In genomic region chrX:84339507-84340364, GRCh38 we compare ENCODE assay signal across 8 cellular contexts.
DNase-seq lines count a peak whose midpoint lies in the region; ATAC-seq and TF ChIP-seq lines count a peak whose summit lies in the region.

No MANE protein-coding gene starts in this region.

- peak; percentile 0 for DNase-seq in GM12865 (ENCODE audit: low read depth)
- peak; percentile 19 to 42 for DNase-seq in HAP-1 (ENCODE audit: low spot score in 2 of 2)
- DNase-seq in NCI-H1436 treated with DMSO at 0.1 percent for 48 hours (lab: John Stamatoyannopoulos, UW) = peak; percentile 13
- DNase-seq in myocyte (ENCODE audit: low read depth) = peak; percentile 11
- no peak for DNase-seq in NK-92 (lab: John Stamatoyannopoulos, UW; ENCODE audit: unreplicated experiment)
- DNase-seq in stimulated activated effector memory CD8-positive, alpha-beta T cell treated with anti-CD3 and anti-CD28 coated beads, Interleukin-12 subunit alpha, Interleukin-12 subunit beta, amount 100 ng/mL, for 72 hours (ENCODE audit: low spot score in 2 of 2) = no peak
- DNase-seq in posterior cingulate gyrus = no peak

- peaks cover 14% of the 10 kb centered on the region for H3K4me1 ChIP-seq in HAP-1

- no peak for ATAC-seq in stimulated activated effector memory CD8-positive, alpha-beta T cell treated with anti-CD3 and anti-CD28 coated beads, Interleukin-12 subunit alpha, Interleukin-12 subunit beta, amount 100 ng/mL, for 72 hours

- in situ Hi-C loops in HAP-1 (cut with MboI; ENCODE audit: low sequenced_read_pairs) = no loop called here

- no peaks in the 10 kb centered on the region for H3K9me3 ChIP-seq in HAP-1

- H3K27me3 ChIP-seq in HAP-1 (ENCODE audit: low read depth) = no peaks in the 10 kb centered on the region

- no peaks in the 10 kb centered on the region for H3K9me3 Mint-ChIP-seq in brain
- peaks cover 3% of the 10 kb centered on the region for H3K9me3 Mint-ChIP-seq in stimulated activated effector memory CD8-positive, alpha-beta T cell treated with anti-CD3 and anti-CD28 coated beads, Interleukin-12 subunit alpha, Interleukin-12 subunit beta, amount 100 ng/mL, for 72 hours

- H3K27me3 Mint-ChIP-seq in brain = peaks cover 4% of the 10 kb centered on the region

- intact Hi-C loops in posterior cingulate gyrus (cut with DNase I) = no loop called here

- H3K4me3 Mint-ChIP-seq in brain = no peak overlapping the region
- H3K4me3 Mint-ChIP-seq in stimulated activated effector memory CD8-positive, alpha-beta T cell treated with anti-CD3 and anti-CD28 coated beads, Interleukin-12 subunit alpha, Interleukin-12 subunit beta, amount 100 ng/mL, for 72 hours = no peak overlapping the region

- no peaks in the 10 kb centered on the region for H3K36me3 ChIP-seq in HAP-1 (replicated peaks)

- H3K27ac Mint-ChIP-seq in brain = no peak overlapping the region
- H3K27ac Mint-ChIP-seq in stimulated activated effector memory CD8-positive, alpha-beta T cell treated with anti-CD3 and anti-CD28 coated beads, Interleukin-12 subunit alpha, Interleukin-12 subunit beta, amount 100 ng/mL, for 72 hours = no peak overlapping the region

- H3K36me3 Mint-ChIP-seq in brain = no peaks in the 10 kb centered on the region
- H3K36me3 Mint-ChIP-seq in stimulated activated effector memory CD8-positive, alpha-beta T cell treated with anti-CD3 and anti-CD28 coated beads, Interleukin-12 subunit alpha, Interleukin-12 subunit beta, amount 100 ng/mL, for 72 hours = no peaks in the 10 kb centered on the region

- H3K4me1 Mint-ChIP-seq in brain = peaks cover 5% of the 10 kb centered on the region
- H3K4me1 Mint-ChIP-seq in stimulated activated effector memory CD8-positive, alpha-beta T cell treated with anti-CD3 and anti-CD28 coated beads, Interleukin-12 subunit alpha, Interleukin-12 subunit beta, amount 100 ng/mL, for 72 hours = no peaks in the 10 kb centered on the region

- no peak for TF ChIP-seq CTCF in GM12865 (IDR thresholded peaks at IDR 0.05; ENCODE audit: insufficient read depth, low read depth, low read length, missing control alignments)
- TF ChIP-seq CTCF in brain (conservative IDR thresholded peaks at IDR 0.05) = peak; percentile 41 to 64

- H3K4me3 ChIP-seq in GM12865 (ENCODE audit: low read depth, low read length) (no peak overlapping the region), HAP-1 (no peak overlapping the region)

Comparison
In these comparisons a context has a peak if more than half of its experiments do, and no peak if none do; other contexts are left out.
1. DNase-seq: peak in GM12865 (single experiment), HAP-1 (2 of 2), NCI-H1436 treated with DMSO at 0.1 percent for 48 hours (single experiment) and myocyte (single experiment); none in NK-92 (single experiment), stimulated activated effector memory CD8-positive, alpha-beta T cell treated with anti-CD3 and anti-CD28 coated beads, Interleukin-12 subunit alpha, Interleukin-12 subunit beta, amount 100 ng/mL, for 72 hours (0 of 2) and posterior cingulate gyrus (0 of 10).